8 cellular contexts compared by ENCODE assay signal in the genomic region with DNA sequence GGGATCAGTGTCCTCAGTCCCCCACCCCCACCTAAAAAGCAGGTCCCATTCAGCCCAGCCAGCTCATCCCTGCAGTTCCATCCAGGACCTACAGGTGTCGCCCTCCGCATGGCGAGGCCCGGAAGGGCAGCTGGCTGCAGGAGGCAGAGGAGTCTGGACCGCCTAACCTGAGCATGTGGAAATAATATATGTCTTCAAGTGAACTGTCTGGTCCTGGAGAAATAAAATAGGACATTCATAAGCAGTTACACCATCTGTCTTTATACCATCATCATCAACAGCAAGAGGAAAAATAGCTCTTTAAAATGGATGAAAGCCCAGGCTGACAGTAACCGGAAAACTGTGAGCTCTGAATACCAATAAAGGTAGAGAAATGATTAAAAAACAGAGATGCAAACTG.
A peak's percentile ranks its signal among the peaks of the same experiment; 100 is the strongest.
DNase-seq lines count a peak whose midpoint lies in the region; ATAC-seq and TF ChIP-seq lines count a peak whose summit lies in the region.

No MANE protein-coding gene starts in this region.

- H3K27ac ChIP-seq in KMS-11, result no peak overlapping the region
- no peak overlapping the region for H3K27ac ChIP-seq in right cardiac atrium (ENCODE audit: low read length)

- peaks cover 24% of the 10 kb centered on the region for H3K4me1 ChIP-seq in KMS-11 (ENCODE audit: low read depth, poor library complexity, severe bottlenecking)
- no peaks in the 10 kb centered on the region for H3K4me1 ChIP-seq in right cardiac atrium (ENCODE audit: control insufficient read depth, insufficient read depth, low read length)

- no peak overlapping the region for H3K4me3 ChIP-seq in KMS-11 (IDR thresholded peaks at IDR 0.05; ENCODE audit: insufficient read depth, low read depth, low read length)
- H3K4me3 ChIP-seq in right cardiac atrium (ENCODE audit: low read length), result no peak overlapping the region
- no peak overlapping the region for H3K4me3 ChIP-seq in skeletal muscle cell (ENCODE audit: low read depth, low read length)

- WGBS in right cardiac atrium, result 19% methylated on average over 6 of the region's 6 CpGs

- H4K20me1 ChIP-seq in KMS-11 (ENCODE audit: insufficient read depth), result no peaks in the 10 kb centered on the region

- H3K9me3 ChIP-seq in right cardiac atrium (ENCODE audit: control insufficient read depth, low read length), result no peaks in the 10 kb centered on the region

- H3K79me2 ChIP-seq in KMS-11 (ENCODE audit: insufficient read depth, low read depth), result no peaks in the 10 kb centered on the region

- H3K27me3 ChIP-seq in KMS-11 (ENCODE audit: insufficient read depth, low read depth), result no peaks in the 10 kb centered on the region
- H3K27me3 ChIP-seq in right cardiac atrium (ENCODE audit: control insufficient read depth, insufficient read depth), result no peaks in the 10 kb centered on the region

- H3K9ac ChIP-seq in KMS-11, result no peak overlapping the region

- TF ChIP-seq CTCF in KMS-11 (conservative IDR thresholded peaks at IDR 0.05; ENCODE audit: low read depth, low read length), result peak; percentile 97

- no peak overlapping the region for H3K4me2 ChIP-seq in KMS-11

- intact Hi-C loops in right cardiac atrium (cut with DNase I), result loop anchor here in 3 of 4 donors (5.0 to 10.0 kb wide), 4 partner anchors 215 to 365 kb away; partner anchors contain the start of gene ZFHX3 (in 1 of the 3)

- DNase-seq in COLO829 (ENCODE audit: low spot score) (peak; percentile 50), SW480 (ENCODE audit: low spot score) (peak; percentile 37), amniotic stem cell (lab: John Stamatoyannopoulos, UW) (peak; percentile 20), right cardiac atrium (peak; percentile 82 to 93 (median 92)), skeletal muscle cell (ENCODE audit: low read depth) (peak; percentile 57)

- H2AFZ ChIP-seq in KMS-11 (ENCODE audit: low read depth), result no peak overlapping the region

- ATAC-seq in GM19395 (IDR thresholded peaks at IDR 0.05; ENCODE audit: unreplicated experiment) (peak; percentile 69), right cardiac atrium (peak; percentile 89 to 93), HG02840 (IDR thresholded peaks at IDR 0.05; ENCODE audit: low FRiP score, unreplicated experiment) (no peak)

- no peaks in the 10 kb centered on the region for H3K36me3 ChIP-seq in KMS-11 (ENCODE audit: insufficient read depth)

Comparison
In these comparisons a context has a peak if more than half of its experiments do, and no peak if none do; other contexts are left out.
1. DNase-seq: peak in every context shown above with its lines; median percentile 92 in right cardiac atrium; 57 in skeletal muscle cell; 50 in COLO829; 37 in SW480; 20 in amniotic stem cell.